Comparison of ENCODE assay signal across 1 cellular context in the genomic region with DNA sequence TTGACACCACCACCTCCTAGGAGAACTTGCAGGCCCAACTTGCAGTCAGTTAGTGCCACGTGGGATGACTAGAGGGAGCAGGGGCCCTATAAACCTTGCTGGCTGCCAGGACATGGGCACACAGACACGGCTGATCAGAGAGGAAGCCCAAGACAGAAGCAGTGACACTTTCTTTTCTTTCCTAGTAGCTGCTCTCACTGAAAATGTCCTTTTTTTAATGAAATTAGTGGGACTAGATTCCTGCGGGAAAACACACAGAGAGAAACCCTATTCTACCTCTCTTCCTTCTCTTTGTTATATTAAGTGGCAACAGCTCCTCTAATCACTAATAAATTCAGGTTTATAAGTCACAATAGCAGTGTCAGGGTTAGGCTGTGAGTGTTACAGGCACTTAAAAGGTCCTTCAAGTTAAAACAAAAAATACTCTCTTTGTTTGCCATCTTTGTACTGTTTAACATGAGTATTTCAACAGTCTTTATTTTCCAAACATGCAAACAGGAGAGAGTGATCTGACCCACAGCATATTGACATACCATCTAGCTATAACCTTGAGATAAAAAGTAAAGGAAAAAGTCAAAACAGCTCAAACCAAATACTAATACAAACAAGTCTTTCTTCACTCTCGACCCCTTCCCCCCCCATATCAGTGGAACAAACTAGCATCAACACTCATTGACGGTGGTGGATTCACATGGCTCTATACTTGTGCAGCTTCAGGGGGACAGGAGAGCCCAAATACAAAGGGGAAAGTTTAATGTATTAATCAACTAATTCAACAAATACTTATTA.
TF ChIP-seq lines count a peak whose summit lies in the region.

No MANE protein-coding gene starts in this region.

TF ChIP-seq in HepG2, 621 proteins besides CTCF, POLR2A, EP300 and RAD21 (continued from another document and continues in another):
- TF ChIP-seq HMG20A (CRISPR knock-in tag; IDR thresholded peaks at IDR 0.05; ENCODE audit: borderline replicate concordance): peak; percentile 97; the same call in 1 of the 2 replicates
- TF ChIP-seq PRDM4 (CRISPR knock-in tag; IDR thresholded peaks at IDR 0.05; ENCODE audit: borderline replicate concordance): no peak
- TF ChIP-seq SOX6 (IDR thresholded peaks at IDR 0.05): no peak
- TF ChIP-seq SOX6 (CRISPR knock-in tag; IDR thresholded peaks at IDR 0.05): peak; percentile 97
- TF ChIP-seq ZBTB26 (CRISPR knock-in tag; IDR thresholded peaks at IDR 0.05; ENCODE audit: borderline replicate concordance): no peak
- TF ChIP-seq NR2C2 (CRISPR knock-in tag; IDR thresholded peaks at IDR 0.05; ENCODE audit: borderline replicate concordance): peak; percentile 61; the same call in 1 of the 2 replicates
- TF ChIP-seq MTA1 (CRISPR knock-in tag; IDR thresholded peaks at IDR 0.05; ENCODE audit: borderline replicate concordance): peak; percentile 94
- TF ChIP-seq, protein P1, sequence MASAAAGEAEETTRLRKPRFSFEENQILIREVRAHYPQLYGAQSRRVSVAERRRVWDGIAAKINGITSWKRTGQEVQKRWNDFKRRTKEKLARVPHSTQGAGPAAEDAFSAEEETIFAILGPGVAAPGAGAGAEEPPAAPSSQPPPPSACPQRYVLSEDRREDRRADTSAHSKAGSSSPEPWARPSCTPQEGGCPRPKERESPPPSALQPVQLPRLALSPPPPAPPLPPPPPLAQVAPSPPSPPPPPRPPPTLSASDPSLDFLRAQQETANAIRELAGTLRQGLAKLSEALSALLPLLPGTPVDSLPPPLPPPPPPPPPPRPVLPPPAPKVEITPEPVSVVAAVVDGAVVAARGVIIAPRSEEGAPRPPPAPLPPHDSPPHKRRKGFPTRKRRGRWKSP (CRISPR knock-in tag; IDR thresholded peaks at IDR 0.05): peak; percentile 57; the same call in 1 of the 2 replicates
- TF ChIP-seq ATF1 (CRISPR knock-in tag; IDR thresholded peaks at IDR 0.05): peak; percentile 76
- TF ChIP-seq, protein P2, sequence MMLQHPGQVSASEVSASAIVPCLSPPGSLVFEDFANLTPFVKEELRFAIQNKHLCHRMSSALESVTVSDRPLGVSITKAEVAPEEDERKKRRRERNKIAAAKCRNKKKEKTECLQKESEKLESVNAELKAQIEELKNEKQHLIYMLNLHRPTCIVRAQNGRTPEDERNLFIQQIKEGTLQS (CRISPR knock-in tag; IDR thresholded peaks at IDR 0.05): peak; percentile 63; the same call in 1 of the 2 replicates
- peak; percentile 62; the same call in 1 of the 2 replicates for TF ChIP-seq ZNF775 (CRISPR knock-in tag; IDR thresholded peaks at IDR 0.05; ENCODE audit: borderline replicate concordance)
- TF ChIP-seq ZFP36L1 (CRISPR knock-in tag; IDR thresholded peaks at IDR 0.05): peak; percentile 92; the same call in 1 of the 2 replicates
- TF ChIP-seq CCDC6 (CRISPR knock-in tag; IDR thresholded peaks at IDR 0.05): peak; percentile 86; the same call in 1 of the 2 replicates
- TF ChIP-seq CBFB (CRISPR knock-in tag; IDR thresholded peaks at IDR 0.05): no peak; the same call in 1 of the 2 replicates
- TF ChIP-seq ZSCAN12 (CRISPR knock-in tag; IDR thresholded peaks at IDR 0.05): no peak
- TF ChIP-seq RARA (CRISPR knock-in tag; IDR thresholded peaks at IDR 0.05): peak; percentile 97
- TF ChIP-seq SMARCC2 (IDR thresholded peaks at IDR 0.05): peak; percentile 18; the same call in 1 of the 2 replicates
- TF ChIP-seq TOPORS (CRISPR knock-in tag; IDR thresholded peaks at IDR 0.05): peak; percentile 60; the same call in 1 of the 2 replicates
- 0 out of 2 replicates have a peak, but pooled peaks have one; percentile 44 for TF ChIP-seq KDM2A (CRISPR knock-in tag; IDR thresholded peaks at IDR 0.05; ENCODE audit: borderline replicate concordance, low read depth)
- TF ChIP-seq PTBP1 (IDR thresholded peaks at IDR 0.05; ENCODE audit: low read depth, low read length, poor library complexity, severe bottlenecking): no peak
- TF ChIP-seq, protein P3, sequence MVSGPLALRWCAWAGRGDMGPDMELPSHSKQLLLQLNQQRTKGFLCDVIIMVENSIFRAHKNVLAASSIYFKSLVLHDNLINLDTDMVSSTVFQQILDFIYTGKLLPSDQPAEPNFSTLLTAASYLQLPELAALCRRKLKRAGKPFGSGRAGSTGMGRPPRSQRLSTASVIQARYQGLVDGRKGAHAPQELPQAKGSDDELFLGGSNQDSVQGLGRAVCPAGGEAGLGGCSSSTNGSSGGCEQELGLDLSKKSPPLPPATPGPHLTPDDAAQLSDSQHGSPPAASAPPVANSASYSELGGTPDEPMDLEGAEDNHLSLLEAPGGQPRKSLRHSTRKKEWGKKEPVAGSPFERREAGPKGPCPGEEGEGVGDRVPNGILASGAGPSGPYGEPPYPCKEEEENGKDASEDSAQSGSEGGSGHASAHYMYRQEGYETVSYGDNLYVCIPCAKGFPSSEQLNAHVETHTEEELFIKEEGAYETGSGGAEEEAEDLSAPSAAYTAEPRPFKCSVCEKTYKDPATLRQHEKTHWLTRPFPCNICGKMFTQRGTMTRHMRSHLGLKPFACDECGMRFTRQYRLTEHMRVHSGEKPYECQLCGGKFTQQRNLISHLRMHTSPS (CRISPR knock-in tag; IDR thresholded peaks at IDR 0.05; ENCODE audit: low read depth): no peak; the same call in 1 of the 2 replicates
- peak; percentile 3; the same call in 1 of the 2 replicates for TF ChIP-seq ZMYM3 (CRISPR knock-in tag; IDR thresholded peaks at IDR 0.05)
- peak; percentile 88 for TF ChIP-seq SIX4 (CRISPR knock-in tag; IDR thresholded peaks at IDR 0.05)
- TF ChIP-seq, protein P4, sequence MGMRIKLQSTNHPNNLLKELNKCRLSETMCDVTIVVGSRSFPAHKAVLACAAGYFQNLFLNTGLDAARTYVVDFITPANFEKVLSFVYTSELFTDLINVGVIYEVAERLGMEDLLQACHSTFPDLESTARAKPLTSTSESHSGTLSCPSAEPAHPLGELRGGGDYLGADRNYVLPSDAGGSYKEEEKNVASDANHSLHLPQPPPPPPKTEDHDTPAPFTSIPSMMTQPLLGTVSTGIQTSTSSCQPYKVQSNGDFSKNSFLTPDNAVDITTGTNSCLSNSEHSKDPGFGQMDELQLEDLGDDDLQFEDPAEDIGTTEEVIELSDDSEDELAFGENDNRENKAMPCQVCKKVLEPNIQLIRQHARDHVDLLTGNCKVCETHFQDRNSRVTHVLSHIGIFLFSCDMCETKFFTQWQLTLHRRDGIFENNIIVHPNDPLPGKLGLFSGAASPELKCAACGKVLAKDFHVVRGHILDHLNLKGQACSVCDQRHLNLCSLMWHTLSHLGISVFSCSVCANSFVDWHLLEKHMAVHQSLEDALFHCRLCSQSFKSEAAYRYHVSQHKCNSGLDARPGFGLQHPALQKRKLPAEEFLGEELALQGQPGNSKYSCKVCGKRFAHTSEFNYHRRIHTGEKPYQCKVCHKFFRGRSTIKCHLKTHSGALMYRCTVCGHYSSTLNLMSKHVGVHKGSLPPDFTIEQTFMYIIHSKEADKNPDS (CRISPR knock-in tag; IDR thresholded peaks at IDR 0.05): peak; percentile 100
- peak; percentile 39; the same call in 1 of the 2 replicates for TF ChIP-seq ERF (CRISPR knock-in tag; IDR thresholded peaks at IDR 0.05)
- TF ChIP-seq LRRFIP1 (CRISPR knock-in tag; conservative IDR thresholded peaks at IDR 0.05): no peak
- TF ChIP-seq ZNF503 (CRISPR knock-in tag; IDR thresholded peaks at IDR 0.05): peak; percentile 97
- TF ChIP-seq ZFY (CRISPR knock-in tag; IDR thresholded peaks at IDR 0.05): peak; percentile 64; the same call in 1 of the 2 replicates
- TF ChIP-seq ZNF652 (CRISPR knock-in tag; IDR thresholded peaks at IDR 0.05; ENCODE audit: borderline replicate concordance, low read depth): peak; percentile 71; the same call in 1 of the 2 replicates
- TF ChIP-seq MLX (CRISPR knock-in tag; IDR thresholded peaks at IDR 0.05): peak; percentile 90
- peak; percentile 90 for TF ChIP-seq TBX2 (CRISPR knock-in tag; IDR thresholded peaks at IDR 0.05; ENCODE audit: borderline replicate concordance)
- TF ChIP-seq NKX3-1 (CRISPR knock-in tag; IDR thresholded peaks at IDR 0.05): peak; percentile 26; the same call in 1 of the 2 replicates
- TF ChIP-seq, protein P5, sequence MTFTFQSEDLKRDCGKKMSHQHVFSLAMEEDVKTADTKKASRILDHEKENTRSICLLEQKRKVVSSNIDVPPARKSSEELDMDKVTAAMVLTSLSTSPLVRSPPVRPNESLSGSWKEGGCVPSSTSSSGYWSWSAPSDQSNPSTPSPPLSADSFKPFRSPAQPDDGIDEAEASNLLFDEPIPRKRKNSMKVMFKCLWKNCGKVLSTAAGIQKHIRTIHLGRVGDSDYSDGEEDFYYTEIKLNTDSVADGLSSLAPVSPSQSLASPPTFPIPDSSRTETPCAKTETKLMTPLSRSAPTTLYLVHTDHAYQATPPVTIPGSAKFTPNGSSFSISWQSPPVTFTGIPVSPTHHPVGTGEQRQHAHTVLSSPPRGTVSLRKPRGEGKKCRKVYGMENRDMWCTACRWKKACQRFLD (CRISPR knock-in tag; IDR thresholded peaks at IDR 0.05; ENCODE audit: borderline replicate concordance): 0 out of 2 replicates have a peak, but pooled peaks have one; percentile 40
- TF ChIP-seq CSRNP1 (CRISPR knock-in tag; IDR thresholded peaks at IDR 0.05): no peak; the same call in 1 of the 2 replicates
- no peak for TF ChIP-seq ADNP (CRISPR knock-in tag; IDR thresholded peaks at IDR 0.05)
- TF ChIP-seq TEAD3 (CRISPR knock-in tag; optimal IDR thresholded peaks at IDR 0.05; ENCODE audit: borderline replicate concordance): peak; percentile 89
- peak; percentile 85 for TF ChIP-seq SALL1 (CRISPR knock-in tag; IDR thresholded peaks at IDR 0.05)
- peak; percentile 27; the same call in 1 of the 2 replicates for TF ChIP-seq AKAP8 (CRISPR knock-in tag; IDR thresholded peaks at IDR 0.05)
- peak; percentile 97 for TF ChIP-seq BCL6 (CRISPR knock-in tag; IDR thresholded peaks at IDR 0.05)
